In genomic region chr12:57941165-57941894, GRCh38 we compare ENCODE assay signal across 8 cellular contexts. TPM values are rescaled to one million over a fixed set of nuclear protein-coding genes. Genes with fewer than 3 reads are reported as not detected.
A peak's percentile ranks its signal among the peaks of the same experiment; 100 is the strongest.
DNase-seq lines count a peak whose midpoint lies in the region; ATAC-seq and TF ChIP-seq lines count a peak whose summit lies in the region.

Gene ATP23 (plus strand): TSS chr12:57941567. CDS start chr12:57941702, 135 bp downstream.

- H3K36me3 ChIP-seq in left lung, result no peaks in the 10 kb centered on the region

- peaks cover 1% of the 10 kb centered on the region for H3K27me3 Mint-ChIP-seq in activated CD4-positive, alpha-beta T cell treated with anti-CD3 and anti-CD28 coated beads, Interleukin-2, amount 10 ng/mL, durations not matched to agents 7 days and 5 days

- no peaks in the 10 kb centered on the region for H3K27me3 ChIP-seq in left lung

- peak within 1 kb of the TSS; percentile 99 for H3K27ac Mint-ChIP-seq in activated CD4-positive, alpha-beta T cell treated with anti-CD3 and anti-CD28 coated beads, Interleukin-2, amount 10 ng/mL, durations not matched to agents 7 days and 5 days

- H3K9me3 ChIP-seq in left lung, result no peaks in the 10 kb centered on the region

- H3K4me3 ChIP-seq in left lung, result peak within 1 kb of the TSS; percentile 55 to 67

- peaks cover 48% of the 10 kb centered on the region for H3K4me1 Mint-ChIP-seq in activated CD4-positive, alpha-beta T cell treated with anti-CD3 and anti-CD28 coated beads, Interleukin-2, amount 10 ng/mL, durations not matched to agents 7 days and 5 days

- no peaks in the 10 kb centered on the region for H3K9me3 Mint-ChIP-seq in activated CD4-positive, alpha-beta T cell treated with anti-CD3 and anti-CD28 coated beads, Interleukin-2, amount 10 ng/mL, durations not matched to agents 7 days and 5 days

- H3K36me3 Mint-ChIP-seq in activated CD4-positive, alpha-beta T cell treated with anti-CD3 and anti-CD28 coated beads, Interleukin-2, amount 10 ng/mL, durations not matched to agents 7 days and 5 days (ENCODE audit: low read depth), result peaks cover 2% of the 10 kb centered on the region

- POLR2A ChIA-PET in activated CD4-positive, alpha-beta T cell treated with anti-CD3 and anti-CD28 coated beads, Interleukin-2, amount 10 ng/mL, durations not matched to agents 7 days and 5 days (lab: Charles Lee), result interaction anchor here (0.6 kb wide), 1 partner anchor 614 kb away, joined by 4 read pairs; no protein-coding TSS in a partner anchor

- H3K4me3 Mint-ChIP-seq in activated CD4-positive, alpha-beta T cell treated with anti-CD3 and anti-CD28 coated beads, Interleukin-2, amount 10 ng/mL, durations not matched to agents 7 days and 5 days, result peak within 1 kb of the TSS; percentile 84

- intact Hi-C loops in left lung (cut with DNase I), result no loop called here

- no peak for TF ChIP-seq CTCF in left lung (IDR thresholded peaks at IDR 0.05)

- peak within 1 kb of the TSS; percentile 89 to 96 for H3K27ac ChIP-seq in left lung

- ATAC-seq in GM19372 (IDR thresholded peaks at IDR 0.05; ENCODE audit: low read depth, unreplicated experiment), result peak; percentile 82
- ATAC-seq in HG03521 (IDR thresholded peaks at IDR 0.05; ENCODE audit: unreplicated experiment), result peak; percentile 88
- ATAC-seq in left lung, result peak; percentile 94

- DNase-seq in C1 segment of cervical spinal cord (lab: John Stamatoyannopoulos, UW), result peak; percentile 24 to 89 (median 78)
- peak; percentile 99 for DNase-seq in NCI-H69 (lab: John Stamatoyannopoulos, UW)
- DNase-seq in activated CD4-positive, alpha-beta T cell treated with anti-CD3 and anti-CD28 coated beads, Interleukin-2, amount 10 ng/mL, durations not matched to agents 7 days and 5 days, result peak; percentile 95
- peak; percentile 39 for DNase-seq in cortex of kidney (lab: John Stamatoyannopoulos, UW)
- DNase-seq in left lung, result peak; percentile 94 to 97
- DNase-seq in stimulated activated CD4-positive, alpha-beta T cell treated with anti-CD3 and anti-CD28 coated beads, Interleukin-2, amount 100 ng/mL, for 4 hours (ENCODE audit: low read depth), result peak; percentile 82

- H3K4me1 ChIP-seq in left lung, result peaks cover 2 to 35% of the 10 kb centered on the region in 2 donors

- CTCF ChIA-PET in activated CD4-positive, alpha-beta T cell treated with anti-CD3 and anti-CD28 coated beads, Interleukin-2, amount 10 ng/mL, durations not matched to agents 7 days and 5 days (lab: Charles Lee), result interaction anchor here (0.7 to 1.6 kb wide), 4 partner anchors 10 to 97 kb away, joined by 3 to 5 read pairs (median 4); no protein-coding TSS in a partner anchor

RNA-seq across cellular contexts. Expression of gene ATP23, which starts in this region (rescaled TPM):
- total RNA-seq in activated CD4-positive, alpha-beta T cell treated with anti-CD3 and anti-CD28 coated beads, Interleukin-2, amount 10 ng/mL, durations not matched to agents 7 days and 5 days, result 10 to 100 TPM; 15.9 to 19.1 TPM
- 1 to 10 TPM; 6.1 to 6.4 TPM for total RNA-seq in left lung

Comparison
In these comparisons a context has a peak if more than half of its experiments do, and no peak if none do; other contexts are left out.
1. Peak in every context shown above with its lines: DNase-seq, ATAC-seq, H3K4me3 ChIP-seq and H3K27ac ChIP-seq.
2. DNase-seq: peak in every context shown above with its lines; median percentile 99 in NCI-H69; 96 in left lung; 95 in activated CD4-positive, alpha-beta T cell treated with anti-CD3 and anti-CD28 coated beads, Interleukin-2, amount 10 ng/mL, durations not matched to agents 7 days and 5 days; 82 in stimulated activated CD4-positive, alpha-beta T cell treated with anti-CD3 and anti-CD28 coated beads, Interleukin-2, amount 100 ng/mL, for 4 hours; 78 in C1 segment of cervical spinal cord; 39 in cortex of kidney.